ENCODE assay signal across 20 cellular contexts in genomic region chr4:186366326-186366725, GRCh38.
DNase-seq lines count a peak whose midpoint lies in the region; ATAC-seq and TF ChIP-seq lines count a peak whose summit lies in the region.
"Had no signal": no experiment of that assay in that cellular context is flagged by ENCODE, and none has a peak within 500 bp of the region (broad histone marks: within the 10 kb centered on the region; RNA-seq: fewer than 3 reads in every experiment).

No MANE protein-coding gene starts in this region.

- DNase-seq in A673 (ENCODE audit: low spot score): no peak
- DNase-seq in GM23338 (ENCODE audit: low spot score): peak; percentile 60
- DNase-seq in OCI-LY7 (ENCODE audit: low spot score): no peak
- DNase-seq in endodermal cell: no peak
- no peak for DNase-seq in posterior vena cava (ENCODE audit: low spot score)
- DNase-seq in stimulated activated CD4-positive, alpha-beta T cell treated with anti-CD3 and anti-CD28 coated beads, Interleukin-4, amount 100 ng/mL, for 24 hours: no peak
- DNase-seq in NCI-H748 (lab: John Stamatoyannopoulos, UW; ENCODE audit: unreplicated experiment): no peak
- DNase-seq: CD8-positive, alpha-beta memory T cell; DMS79 treated with DMSO at 0.1 percent for 48 hours; HCEC 1CT; KBM-7; MV-4-11; NCI-H1417 treated with DMSO at 0.1 percent for 48 hours; NCI-H2029; NCI-H524 treated with DMSO at 0.1 percent for 48 hours; SK-N-SH; T-helper 1 cell had no signal

- H3K36me3 Mint-ChIP-seq in GM23338 (ENCODE audit: low read depth) (peaks cover 30% of the 10 kb centered on the region), endodermal cell (ENCODE audit: low read depth) (peaks cover 5% of the 10 kb centered on the region)

- intact Hi-C loops in A673 (cut with micrococcal nuclease; ENCODE audit: unreplicated experiment) (no loop called here), OCI-LY7 (cut with micrococcal nuclease; ENCODE audit: unreplicated experiment) (no loop called here), posterior vena cava (cut with DNase I) (no loop called here)

- H3K4me2 ChIP-seq in GM23338 (no peak overlapping the region), OCI-LY7 (ENCODE audit: low read length) (no peak overlapping the region)
- H3K4me2 ChIP-seq: BLaER1 treated with 17β-estradiol and CSF1 and Interleukin-3, amounts not matched to agents 10 nM and 100 nM; SK-N-SH had no signal

- no peaks in the 10 kb centered on the region for H3K9me2 ChIP-seq in GM23338 (ENCODE audit: insufficient read depth)
- H3K9me2 ChIP-seq in OCI-LY7 (ENCODE audit: insufficient read depth, low read length): no peaks in the 10 kb centered on the region
- H3K9me2 ChIP-seq: SK-N-SH had no signal

- POLR2A ChIA-PET in A673 (lab: Charles Lee; ENCODE audit: low non-redundant PET) (no interaction called here), OCI-LY7 (lab: Charles Lee) (no interaction called here)

- H3K27me3 Mint-ChIP-seq in GM23338 (ENCODE audit: insufficient read depth, low read depth, poor library complexity) (peaks cover 2% of the 10 kb centered on the region), endodermal cell (ENCODE audit: insufficient read depth) (no peaks in the 10 kb centered on the region)

- peaks cover 40% of the 10 kb centered on the region for H3K9me3 Mint-ChIP-seq in GM23338
- H3K9me3 Mint-ChIP-seq in endodermal cell: peaks cover 45% of the 10 kb centered on the region

- H3K27ac ChIP-seq in A673 (ENCODE audit: low read depth, low read length, poor library complexity, severe bottlenecking) (no peak overlapping the region), GM23338 (ENCODE audit: low read depth) (no peak overlapping the region), OCI-LY7 (ENCODE audit: low read depth, low read length, poor library complexity, severe bottlenecking) (no peak overlapping the region), endodermal cell (ENCODE audit: low read depth, low read length) (no peak overlapping the region)
- H3K27ac ChIP-seq: BLaER1 treated with 17β-estradiol and CSF1 and Interleukin-3, amounts not matched to agents 10 nM and 100 nM had no signal

- H3K4me3 Mint-ChIP-seq in GM23338: no peak overlapping the region
- no peak overlapping the region for H3K4me3 Mint-ChIP-seq in endodermal cell
- H3K4me3 Mint-ChIP-seq: CD8-positive, alpha-beta memory T cell had no signal

- H3K79me2 ChIP-seq in GM23338 (replicated peaks; ENCODE audit: insufficient read depth) (no peaks in the 10 kb centered on the region), OCI-LY7 (ENCODE audit: insufficient read depth, low read depth, low read length) (no peaks in the 10 kb centered on the region)

- no peaks in the 10 kb centered on the region for H3K4me1 ChIP-seq in A673 (ENCODE audit: insufficient read depth, low read length, poor library complexity, severe bottlenecking)
- no peaks in the 10 kb centered on the region for H3K4me1 ChIP-seq in GM23338 (ENCODE audit: insufficient read depth)
- H3K4me1 ChIP-seq in OCI-LY7 (ENCODE audit: insufficient read depth, low read length, poor library complexity, severe bottlenecking): no peaks in the 10 kb centered on the region
- H3K4me1 ChIP-seq in endodermal cell (ENCODE audit: control insufficient read depth, insufficient read depth, low read length): no peaks in the 10 kb centered on the region
- H3K4me1 ChIP-seq: BLaER1 treated with 17β-estradiol and CSF1 and Interleukin-3, amounts not matched to agents 10 nM and 100 nM had no signal

- no peak overlapping the region for H3K4me3 ChIP-seq in A673 (ENCODE audit: low read depth, low read length, poor library complexity, severe bottlenecking)
- H3K4me3 ChIP-seq in GM23338: no peak overlapping the region
- no peak overlapping the region for H3K4me3 ChIP-seq in OCI-LY7 (ENCODE audit: low read depth, low read length, poor library complexity, severe bottlenecking)
- H3K4me3 ChIP-seq in endodermal cell (ENCODE audit: low read length): peak overlapping the region; percentile 57
- H3K4me3 ChIP-seq: BLaER1 treated with 17β-estradiol and CSF1 and Interleukin-3, amounts not matched to agents 10 nM and 100 nM had no signal

- H3K4me1 Mint-ChIP-seq in GM23338 (no peaks in the 10 kb centered on the region), endodermal cell (no peaks in the 10 kb centered on the region)
- H3K4me1 Mint-ChIP-seq: CD8-positive, alpha-beta memory T cell had no signal

- TF ChIP-seq CTCF in A673 (conservative IDR thresholded peaks at IDR 0.05; ENCODE audit: low read depth, low read length) (peak; percentile 29; the same call in 1 of the 2 replicates), GM23338 (conservative IDR thresholded peaks at IDR 0.05; ENCODE audit: low read depth in 2 of 2) (peak; percentile 52 to 76), OCI-LY7 (conservative IDR thresholded peaks at IDR 0.05; ENCODE audit: low read length) (peak; percentile 51; the same call in 1 of the 2 replicates), endodermal cell (conservative IDR thresholded peaks at IDR 0.05) (peak; percentile 41)

- H3K9ac ChIP-seq in endodermal cell (ENCODE audit: extremely low read depth, low read length, poor library complexity, severe bottlenecking): no peak overlapping the region
- H3K9ac ChIP-seq: BLaER1 treated with 17β-estradiol and CSF1 and Interleukin-3, amounts not matched to agents 10 nM and 100 nM; SK-N-SH had no signal

- no peaks in the 10 kb centered on the region for H3F3A ChIP-seq in GM23338 (replicated peaks; ENCODE audit: low read depth)

- CTCF ChIA-PET in A673 (lab: Charles Lee) (no interaction called here), OCI-LY7 (lab: Charles Lee; ENCODE audit: unreplicated experiment) (no interaction called here)

- H3K27me3 ChIP-seq in A673 (replicated peaks; ENCODE audit: insufficient read depth, low read depth, low read length, poor library complexity) (no peaks in the 10 kb centered on the region), GM23338 (ENCODE audit: insufficient read depth) (no peaks in the 10 kb centered on the region), endodermal cell (ENCODE audit: control insufficient read depth, insufficient read depth, low read length, poor library complexity, severe bottlenecking) (no peaks in the 10 kb centered on the region)
- H3K27me3 ChIP-seq: BLaER1 treated with 17β-estradiol and CSF1 and Interleukin-3, amounts not matched to agents 10 nM and 100 nM had no signal

- BruUV-seq in A673 (replicated peaks; lab: Mats Ljungman, UMichigan): no TSS peak
- BruUV-seq in OCI-LY7 (replicated peaks; lab: Mats Ljungman, UMichigan): no TSS peak

- no peak for ATAC-seq in GM23338
- ATAC-seq in GM21619 (IDR thresholded peaks at IDR 0.05; ENCODE audit: unreplicated experiment): no peak
- ATAC-seq: Right ventricle myocardium inferior had no signal

- WGBS in endodermal cell (ENCODE audit: insufficient coverage in 1 of 2, insufficient read length in 1 of 2), 2 experiments: 92 to 93% methylated on average over 4 to 5 of the region's 5 CpGs

- H3K9me3 ChIP-seq in A673 (ENCODE audit: low read depth, low read length, poor library complexity, severe bottlenecking) (peaks cover 17% of the 10 kb centered on the region), OCI-LY7 (ENCODE audit: low read length) (peaks cover 6% of the 10 kb centered on the region; the same call in 1 of the 2 replicates), endodermal cell (ENCODE audit: control insufficient read depth, low read length) (peaks cover 40% of the 10 kb centered on the region)
- H3K9me3 ChIP-seq: SK-N-SH had no signal

- no peak overlapping the region for H2AFZ ChIP-seq in GM23338
- no peak overlapping the region for H2AFZ ChIP-seq in OCI-LY7 (ENCODE audit: low read length)

- H3K27ac Mint-ChIP-seq in GM23338: no peak overlapping the region
- no peak overlapping the region for H3K27ac Mint-ChIP-seq in endodermal cell
- H3K27ac Mint-ChIP-seq: CD8-positive, alpha-beta memory T cell had no signal

- H4K20me1 ChIP-seq in GM23338 (replicated peaks; ENCODE audit: insufficient read depth) (no peaks in the 10 kb centered on the region), OCI-LY7 (ENCODE audit: insufficient read depth, low read length) (no peaks in the 10 kb centered on the region)
- H4K20me1 ChIP-seq: BLaER1 treated with 17β-estradiol and CSF1 and Interleukin-3, amounts not matched to agents 10 nM and 100 nM had no signal

- no peaks in the 10 kb centered on the region for H3K36me3 ChIP-seq in A673 (ENCODE audit: insufficient read depth, low read length, poor library complexity, severe bottlenecking)
- peaks cover 6% of the 10 kb centered on the region; the same call in 1 of the 2 replicates for H3K36me3 ChIP-seq in GM23338 (ENCODE audit: insufficient read depth)
- H3K36me3 ChIP-seq in OCI-LY7 (ENCODE audit: insufficient read depth, low read length): no peaks in the 10 kb centered on the region
- no peaks in the 10 kb centered on the region for H3K36me3 ChIP-seq in endodermal cell (ENCODE audit: control insufficient read depth, insufficient read depth, low read length)
- H3K36me3 ChIP-seq: BLaER1 treated with 17β-estradiol and CSF1 and Interleukin-3, amounts not matched to agents 10 nM and 100 nM had no signal

TF ChIP-seq in GM23338, 12 proteins besides CTCF, POLR2A, EP300 and RAD21 (continues in another document):
- no peak for TF ChIP-seq POLR2AphosphoS5 (IDR thresholded peaks at IDR 0.05; ENCODE audit: low read depth)
- TF ChIP-seq CREB1 (CRISPR knock-in tag; IDR thresholded peaks at IDR 0.05; ENCODE audit: low read depth): no peak
- TF ChIP-seq REST (IDR thresholded peaks at IDR 0.05; ENCODE audit: unreplicated experiment): no peak
- no peak for TF ChIP-seq JUNB (IDR thresholded peaks at IDR 0.05; ENCODE audit: unreplicated experiment)
